In the genomic region with DNA sequence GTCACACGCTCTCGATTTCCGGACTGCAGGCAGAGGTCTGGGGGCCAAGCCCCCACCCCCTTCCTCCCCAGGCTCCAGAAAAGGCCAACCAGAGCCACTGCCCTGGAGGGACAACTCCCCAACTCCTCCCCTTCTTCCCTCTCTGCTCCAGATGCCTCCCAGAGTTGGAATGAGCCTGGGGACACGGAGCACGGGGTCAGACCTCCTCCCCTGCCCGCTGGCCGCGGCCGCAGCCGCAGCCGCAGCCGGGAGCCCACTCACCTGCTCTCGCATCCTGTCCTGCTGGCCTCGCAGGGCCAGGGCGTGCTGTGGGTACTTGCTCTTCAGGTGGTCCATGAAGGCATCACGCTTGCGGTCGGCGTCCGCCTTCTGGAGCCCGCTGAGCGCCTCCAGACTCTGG, we compare ENCODE assay signal across 18 cellular contexts. TPM values are rescaled to one million over a fixed set of nuclear protein-coding genes. Genes with fewer than 3 reads are reported as not detected.
DNase-seq lines count a peak whose midpoint lies in the region; ATAC-seq and TF ChIP-seq lines count a peak whose summit lies in the region.
"Had no signal": no experiment of that assay in that cellular context is flagged by ENCODE, and none has a peak within 500 bp of the region (broad histone marks: within the 10 kb centered on the region; RNA-seq: fewer than 3 reads in every experiment).

No MANE protein-coding gene starts in this region.

- ATAC-seq in IMR-90 (ENCODE audit: low read depth) (peak; percentile 42; the same call in 1 of the 2 replicates), heart right ventricle (peak in 2 of 8 donors; percentile 32 to 34), HG02642 (IDR thresholded peaks at IDR 0.05; ENCODE audit: poor library complexity, unreplicated experiment) (no peak)
- ATAC-seq: esophagus mucosa had no signal

- H3K27ac ChIP-seq in IMR-90 (ENCODE audit: insufficient read depth, low read length) (no peak overlapping the region), heart right ventricle (no peak overlapping the region), neural progenitor cell (no peak overlapping the region)
- H3K27ac ChIP-seq: skin epidermis, upper lobe of left lung had no signal

- H3K18ac ChIP-seq in IMR-90 (ENCODE audit: low read depth, low read length), result no peak overlapping the region

- dilution Hi-C loops in IMR-90 (cut with HindIII; ENCODE audit: low sequenced_read_pairs, unreplicated experiment), result no loop called here

- H4K8ac ChIP-seq in IMR-90 (ENCODE audit: low read depth in 2 of 2, low read length in 2 of 2), result no peak overlapping the region

- H3K27me3 Mint-ChIP-seq in neural progenitor cell (ENCODE audit: insufficient read depth, low read depth), result peaks cover 44% of the 10 kb centered on the region

- no peak overlapping the region for H4K91ac ChIP-seq in IMR-90 (ENCODE audit: insufficient read depth, low read depth, low read length)

- no peak overlapping the region for H2AK9ac ChIP-seq in IMR-90 (replicated peaks; ENCODE audit: low read depth, low read length, poor library complexity)

- peaks cover 89% of the 10 kb centered on the region for H3K27me3 ChIP-seq in IMR-90 (ENCODE audit: control insufficient read depth, insufficient read depth, low read length)
- peaks cover 28 to 100% (median 76%) of the 10 kb centered on the region in 7 donors for H3K27me3 ChIP-seq in heart right ventricle
- H3K27me3 ChIP-seq in neural progenitor cell, result peaks cover 79% of the 10 kb centered on the region

- 0 out of 2 replicates have a peak, but pooled peaks cover 4% of the 10 kb centered on the region for H3K9me1 ChIP-seq in IMR-90 (ENCODE audit: insufficient read depth, low read length)

- H2BK20ac ChIP-seq in IMR-90 (ENCODE audit: low read depth, low read length), result no peak overlapping the region

- H4K5ac ChIP-seq in IMR-90 (ENCODE audit: low read depth, low read length), result no peak overlapping the region

- H3K4ac ChIP-seq in IMR-90 (ENCODE audit: low read depth, low read length), result no peak overlapping the region

- peak overlapping the region; percentile 78 for H3K4me3 Mint-ChIP-seq in neural progenitor cell

- H4K20me1 ChIP-seq in IMR-90 (ENCODE audit: insufficient read depth, low read length) (no peaks in the 10 kb centered on the region), neural progenitor cell (ENCODE audit: low read depth) (peaks cover 90% of the 10 kb centered on the region)

- H2BK5ac ChIP-seq in IMR-90 (ENCODE audit: low read depth, low read length, poor library complexity, severe bottlenecking), result no peak overlapping the region

- no TSS peak for BruUV-seq in IMR-90 (replicated peaks; lab: Mats Ljungman, UMichigan)

- no peak overlapping the region for H3K4me3 ChIP-seq in IMR-90 (ENCODE audit: insufficient read depth, low read depth, low read length)
- peak overlapping the region in 9 of 10 donors; percentile 13 to 24 (median 17) for H3K4me3 ChIP-seq in heart right ventricle
- H3K4me3 ChIP-seq in neural progenitor cell, result peak overlapping the region; percentile 54
- H3K4me3 ChIP-seq: skin epidermis had no signal

- H3K9me3 ChIP-seq in IMR-90 (ENCODE audit: control insufficient read depth, insufficient read depth, low read length) (no peaks in the 10 kb centered on the region), heart right ventricle (no peaks in the 10 kb centered on the region), neural progenitor cell (ENCODE audit: low read depth) (no peaks in the 10 kb centered on the region)
- H3K9me3 ChIP-seq: upper lobe of left lung had no signal

- in situ Hi-C loops in IMR-90 (cut with MboI; ENCODE audit: low sequenced_read_pairs), result no loop called here

- no peak overlapping the region for H3K23ac ChIP-seq in IMR-90 (ENCODE audit: low read depth, low read length)

- intact Hi-C loops in IMR-90 (cut with micrococcal nuclease), result no loop called here
- intact Hi-C loops in heart right ventricle (cut with DNase I), result loop anchor here in 1 of 10 donors (5.0 kb wide), 1 partner anchor 254 kb away; no protein-coding TSS in a partner anchor

- H3K36me3 ChIP-seq in IMR-90 (ENCODE audit: control insufficient read depth, insufficient read depth, low read length), result no peaks in the 10 kb centered on the region
- H3K36me3 ChIP-seq in heart right ventricle, result no peaks in the 10 kb centered on the region
- H3K36me3 ChIP-seq in neural progenitor cell, result no peaks in the 10 kb centered on the region
- H3K36me3 ChIP-seq: upper lobe of left lung had no signal

- peaks cover 42% of the 10 kb centered on the region for H3F3A ChIP-seq in neural progenitor cell (ENCODE audit: low read depth)

- peak; percentile 39 for DNase-seq in AG20443 (ENCODE audit: low spot score)
- no peak for DNase-seq in IMR-90
- no peak for DNase-seq in heart right ventricle
- DNase-seq in neural progenitor cell (ENCODE audit: low spot score), result peak; percentile 72
- no peak for DNase-seq in effector CD4-positive, alpha-beta T cell
- no peak for DNase-seq in SIG-M5 treated with dmso at 0.1 percent for 504 hours (lab: John Stamatoyannopoulos, UW; ENCODE audit: unreplicated experiment)
- no peak for DNase-seq in ureter (ENCODE audit: low spot score)
- DNase-seq: activated CD8-positive, alpha-beta memory T cell treated with anti-CD3 and anti-CD28 coated beads for 24 hours; activated naive CD4-positive, alpha-beta T cell; caudate nucleus; DMS53; NCI-H1930; SHP77 had no signal

- no peaks in the 10 kb centered on the region for H3K79me2 ChIP-seq in neural progenitor cell (ENCODE audit: low read depth)

- no peaks in the 10 kb centered on the region for H3K4me1 ChIP-seq in IMR-90 (ENCODE audit: control insufficient read depth, insufficient read depth, low read length)
- H3K4me1 ChIP-seq in heart right ventricle, result peaks cover 8 to 17% (median 14%) of the 10 kb centered on the region in 9 donors
- H3K4me1 ChIP-seq in neural progenitor cell, result peaks cover 41% of the 10 kb centered on the region

- H3K4me2 ChIP-seq in IMR-90 (ENCODE audit: low read depth, low read length), result no peak overlapping the region
- H3K4me2 ChIP-seq in neural progenitor cell, result peak overlapping the region; percentile 84

- TF ChIP-seq POLR2A in IMR-90 (IDR thresholded peaks at IDR 0.05; ENCODE audit: low read depth, low read length), result no peak

- no peak overlapping the region for H3K56ac ChIP-seq in IMR-90 (ENCODE audit: extremely low read depth, insufficient read depth, low read length)

- H3K9me3 Mint-ChIP-seq in neural progenitor cell, result no peaks in the 10 kb centered on the region

- H3K9ac ChIP-seq in IMR-90 (ENCODE audit: low read depth, low read length), result no peak overlapping the region
- H3K9ac ChIP-seq in neural progenitor cell, result no peak overlapping the region

- H2BK120ac ChIP-seq in IMR-90 (ENCODE audit: low read depth, low read length), result no peak overlapping the region

- TF ChIP-seq CTCF in IMR-90 (conservative IDR thresholded peaks at IDR 0.05; ENCODE audit: low read depth, low read length) (no peak), heart right ventricle (IDR thresholded peaks at IDR 0.05) (no peak), neural progenitor cell (IDR thresholded peaks at IDR 0.05) (no peak)

- H3K14ac ChIP-seq in IMR-90 (replicated peaks; ENCODE audit: low read depth, low read length), result no peak overlapping the region

- H3K36me3 Mint-ChIP-seq in neural progenitor cell, result no peaks in the 10 kb centered on the region

- no peaks in the 10 kb centered on the region for H3K79me1 ChIP-seq in IMR-90 (ENCODE audit: low read depth in 1 of 2, low read length in 2 of 2)

- no peak overlapping the region for H3K27ac Mint-ChIP-seq in neural progenitor cell

- 0% methylated on average over 4 of the region's 22 CpGs; no CpG with 5 or more reads in 1 of the 2 experiments for WGBS in IMR-90 (ENCODE audit: extremely low coverage in 2 of 2, insufficient read length in 1 of 2), 2 experiments
- 2 to 3% methylated on average over 20 to 22 of the region's 22 CpGs for WGBS in heart right ventricle, 2 donors

- H2BK15ac ChIP-seq in IMR-90 (ENCODE audit: low read depth, low read length), result no peak overlapping the region

- no peak overlapping the region for H2AFZ ChIP-seq in IMR-90 (replicated peaks; ENCODE audit: low read length, poor library complexity)
- H2AFZ ChIP-seq in neural progenitor cell (replicated peaks), result no peak overlapping the region

- POLR2A ChIA-PET in IMR-90 (lab: Charles Lee; ENCODE audit: unreplicated experiment), result no interaction called here

- H3K4me1 Mint-ChIP-seq in neural progenitor cell, result peaks cover 48% of the 10 kb centered on the region

- H2AK5ac ChIP-seq in IMR-90 (ENCODE audit: low read depth, low read length), result no peak overlapping the region

- CTCF ChIA-PET in IMR-90 (lab: Yijun Ruan, JAX), result no interaction called here

- TF ChIP-seq RAD21 in IMR-90 (IDR thresholded peaks at IDR 0.05; ENCODE audit: low read length), result no peak

TF ChIP-seq in IMR-90, 13 proteins besides CTCF, POLR2A, EP300 and RAD21:
- TF ChIP-seq BHLHE40 (IDR thresholded peaks at IDR 0.05; ENCODE audit: low read depth, low read length) (no peak), CEBPB (IDR thresholded peaks at IDR 0.05; ENCODE audit: low read depth, low read length) (no peak)

RNA-seq across cellular contexts. Expression of a gene that starts 27.5 kb away (rescaled TPM):
- total RNA-seq in IMR-90 (2012; rRNA removed) (not detected in 2 replicates), heart right ventricle (1 to 10 TPM in 8 of 10 donors, under 1 TPM in 2; 0.27 to 3.2 (median 1.3) TPM), neural progenitor cell (ENCODE audit: low replicate concordance) (3.8 and 15.6 TPM in 2 replicates), ureter (22.6 TPM)
- polyA plus RNA-seq in IMR-90 (2012; rRNA removed) (not detected in 2 replicates), heart right ventricle (1 to 10 TPM in 1 of 2 donors, under 1 TPM in 1; 0.29 to 1.2 TPM)
- 0.01 TPM in 1 of 2 replicates, not detected in the other for polyA plus RNA-seq in IMR-90 (2012; cell fraction: cytosol; rRNA removed)
- 0.13 and 0.15 TPM in 2 replicates for polyA plus RNA-seq in IMR-90 (2012; cell fraction: nucleus; rRNA removed; ENCODE audit: low replicate concordance)
- polyA plus RNA-seq: AG04450 had no signal

Comparison
In these comparisons a context has a peak if more than half of its experiments do, and no peak if none do; other contexts are left out.
1. DNase-seq: peak in AG20443 (single experiment) and neural progenitor cell (single experiment); none in IMR-90 (single experiment), heart right ventricle (0 of 2), effector CD4-positive, alpha-beta T cell (single experiment), SIG-M5 treated with dmso at 0.1 percent for 504 hours (single experiment) and ureter (single experiment).